ENCODE assay signal across 21 cellular contexts in the genomic region with DNA sequence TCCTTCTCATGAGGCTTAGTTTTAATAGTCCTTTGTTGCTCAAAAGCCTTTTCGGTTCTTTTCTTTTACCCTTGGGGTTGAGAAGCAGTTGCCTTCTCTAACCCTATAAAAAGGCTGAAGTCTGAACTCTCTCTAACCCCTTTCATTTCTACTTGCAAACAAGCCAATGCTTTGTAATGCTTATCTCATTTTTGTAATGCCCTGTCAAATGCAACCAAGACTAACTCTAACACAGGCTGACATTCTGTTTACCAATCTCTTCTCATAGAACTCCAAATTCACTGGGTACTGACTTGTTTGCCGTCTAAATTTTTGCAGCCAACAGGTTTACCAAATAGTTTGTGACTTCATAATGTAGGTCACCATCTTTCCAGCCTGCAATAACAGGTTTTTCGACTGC.
"Had no signal": no experiment of that assay in that cellular context is flagged by ENCODE, and none has a peak within 500 bp of the region (broad histone marks: within the 10 kb centered on the region; RNA-seq: fewer than 3 reads in every experiment).

No MANE protein-coding gene starts in this region.

- H3K27ac ChIP-seq: SJSA1, SK-N-MC had no signal

- H3K27me3 ChIP-seq: SJSA1 had no signal

- H3K9me3 ChIP-seq: SJSA1 had no signal

- DNase-seq: KBM-7, MV-4-11, NCI-H1048, NCI-H1105, NCI-H1417, NCI-H146, NCI-H1694 treated with DMSO at 0.1 percent for 48 hours, NCI-H1930, NCI-H2081, NCI-H2107, NCI-H2227 treated with DMSO at 0.1 percent for 48 hours, NCI-H510A, NCI-H524 treated with DMSO at 0.1 percent for 48 hours, NCI-H69, NCI-H774, Right ventricle myocardium superior, RPMI8226, SIG-M5 had no signal

- FAIRE-seq: RCC 7860 had no signal

- H3K4me1 ChIP-seq: SJSA1 had no signal

- H3K36me3 ChIP-seq: SJSA1 had no signal

- H3K4me3 ChIP-seq: SJSA1, SK-N-MC had no signal
